27 cellular contexts compared by ENCODE assay signal in the genomic region with DNA sequence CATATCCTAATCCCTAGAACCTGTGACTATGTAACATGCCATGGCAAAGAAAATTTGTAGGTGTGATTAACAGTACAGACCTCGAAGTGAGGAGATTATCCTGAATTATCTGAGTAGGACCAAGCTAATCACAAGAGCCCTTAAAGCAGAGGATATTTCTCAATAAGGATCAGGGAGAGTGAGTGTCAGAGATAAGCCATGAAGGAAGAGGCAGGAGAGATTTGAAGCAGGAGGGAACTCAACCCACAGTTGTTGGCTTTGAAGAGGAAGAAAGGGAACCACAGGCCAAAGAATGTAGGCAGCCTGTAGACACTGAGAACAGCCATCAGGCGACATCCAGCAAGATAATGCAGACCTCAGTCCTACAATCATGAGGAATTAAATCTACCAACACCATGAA.
"Had no signal": no experiment of that assay in that cellular context is flagged by ENCODE, and none has a peak within 500 bp of the region (broad histone marks: within the 10 kb centered on the region; RNA-seq: fewer than 3 reads in every experiment).

No MANE protein-coding gene starts in this region.

- ATAC-seq: activated CD4-positive, alpha-beta T cell treated with anti-CD3 and anti-CD28 coated beads for 36 hours; activated T-cell treated with anti-CD3 and anti-CD28 coated beads, Interleukin-2, amount 50 U/mL, for 72 hours; body of pancreas; heart right ventricle; pancreas had no signal

- H3K4me1 Mint-ChIP-seq: nephron had no signal

- H3K27me3 Mint-ChIP-seq: activated CD4-positive, alpha-beta T cell treated with anti-CD3 and anti-CD28 coated beads for 36 hours; activated naive CD8-positive, alpha-beta T cell had no signal

- H3K4me3 Mint-ChIP-seq: activated CD4-positive, alpha-beta T cell treated with anti-CD3 and anti-CD28 coated beads for 36 hours; activated naive CD8-positive, alpha-beta T cell; activated T-cell treated with anti-CD3 and anti-CD28 coated beads, Interleukin-2, amount 50 U/mL, for 72 hours; nephron had no signal

- H3K36me3 ChIP-seq: colonic mucosa, prostate gland had no signal

- H3K27ac Mint-ChIP-seq: activated CD4-positive, alpha-beta T cell treated with anti-CD3 and anti-CD28 coated beads for 36 hours; activated naive CD8-positive, alpha-beta T cell; activated T-cell treated with anti-CD3 and anti-CD28 coated beads, Interleukin-2, amount 50 U/mL, for 72 hours; nephron had no signal

- H3K4me3 ChIP-seq: body of pancreas, colonic mucosa, esophagus squamous epithelium, heart right ventricle, left ventricle myocardium inferior, lung, pancreas, prostate gland, sigmoid colon, suprapubic skin, tibial artery had no signal

- H3K27me3 ChIP-seq: body of pancreas, colonic mucosa, heart right ventricle, pancreas, sigmoid colon, suprapubic skin, tibial artery had no signal

- H3K27ac ChIP-seq: body of pancreas, colonic mucosa, epithelial cell of prostate, esophagus squamous epithelium, heart right ventricle, left ventricle myocardium inferior, pancreas, prostate gland, sigmoid colon, suprapubic skin, tibial artery had no signal

- H3K9me3 ChIP-seq: body of pancreas, colonic mucosa, esophagus squamous epithelium, heart right ventricle, left ventricle myocardium inferior, pancreas, prostate gland, sigmoid colon, suprapubic skin, tibial artery had no signal

- DNase-seq: activated CD4-positive, alpha-beta T cell treated with anti-CD3 and anti-CD28 coated beads for 36 hours; activated CD4-positive, alpha-beta T cell treated with anti-CD3 and anti-CD28 coated beads, Interleukin-2, amount 50 U/mL, for 4 hours; activated CD4-positive, CD25-positive, alpha-beta regulatory T cell; activated naive CD4-positive, alpha-beta T cell; activated T-cell treated with anti-CD3 and anti-CD28 coated beads for 4 hours; activated T-cell treated with anti-CD3 and anti-CD28 coated beads, Interleukin-2, amount 50 U/mL, for 72 hours; aorta; body of pancreas; colonic mucosa; effector CD8-positive, alpha-beta T cell; esophagus squamous epithelium; foreskin melanocyte; heart right ventricle; left ventricle myocardium inferior; nucleus accumbens; pancreas; sigmoid colon; small intestine; stimulated activated CD4-positive, alpha-beta T cell treated with anti-CD3 and anti-CD28 coated beads, Interleukin-1b, Interleukin-23, amount 100 ng/mL, for 48 hours; stimulated activated naive CD4-positive, alpha-beta T cell; tibial artery had no signal

- H3K9me3 Mint-ChIP-seq: activated T-cell treated with anti-CD3 and anti-CD28 coated beads, Interleukin-2, amount 50 U/mL, for 72 hours; nephron had no signal

- H3K4me1 ChIP-seq: body of pancreas, colonic mucosa, esophagus squamous epithelium, heart right ventricle, left ventricle myocardium inferior, pancreas, prostate gland, sigmoid colon, suprapubic skin, tibial artery had no signal
